9 cellular contexts compared by ENCODE assay signal in the genomic region with DNA sequence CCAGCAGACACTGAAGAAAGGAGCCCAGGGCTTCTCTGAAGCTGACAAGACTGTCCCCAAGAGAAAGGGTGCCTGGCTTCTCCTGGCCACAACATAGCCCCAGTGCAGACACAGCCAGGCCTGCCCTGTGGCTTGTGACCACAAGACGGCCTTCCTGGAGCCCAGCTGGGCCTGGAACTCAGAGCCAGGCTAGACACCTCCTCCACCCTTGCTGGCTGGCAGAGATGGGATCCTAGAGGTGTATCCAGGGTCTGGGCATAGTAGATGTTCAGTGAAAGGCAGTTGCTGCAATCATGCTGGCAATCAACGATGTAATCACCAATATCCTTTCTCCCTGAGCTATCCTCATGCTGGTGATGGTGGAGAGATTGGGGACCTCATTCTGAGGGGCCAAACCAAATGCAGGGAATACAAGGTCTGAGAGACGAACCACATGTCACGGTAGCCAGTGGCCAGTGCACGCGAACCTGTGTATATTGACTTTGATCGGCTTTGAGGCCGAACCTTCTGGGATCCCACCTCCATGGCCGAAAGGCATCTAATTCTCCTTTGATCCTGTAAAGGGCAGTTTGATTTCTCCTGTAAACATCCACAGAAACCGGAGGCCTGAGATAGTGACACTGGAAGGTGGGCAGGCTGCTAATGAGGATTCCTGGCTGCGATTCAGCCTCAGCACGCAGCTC.
DNase-seq lines count a peak whose midpoint lies in the region; ATAC-seq and TF ChIP-seq lines count a peak whose summit lies in the region.
"Had no signal": no experiment of that assay in that cellular context is flagged by ENCODE, and none has a peak within 500 bp of the region (broad histone marks: within the 10 kb centered on the region; RNA-seq: fewer than 3 reads in every experiment).

No MANE protein-coding gene starts in this region.

- peaks cover 3 to 23% (median 12%) of the 10 kb centered on the region in 5 donors for H3K27me3 ChIP-seq in subcutaneous abdominal adipose tissue (ENCODE audit: control insufficient read depth in 5 of 5, insufficient read depth in 4 of 5, low read length in 5 of 5)

- intact Hi-C loops in activated CD8-positive, alpha-beta T cell treated with anti-CD3 and anti-CD28 coated beads for 36 hours (cut with micrococcal nuclease) = no loop called here

- peaks cover 4 to 8% (median 5%) of the 10 kb centered on the region in 5 donors for H3K4me1 ChIP-seq in subcutaneous abdominal adipose tissue (ENCODE audit: control insufficient read depth in 5 of 5, insufficient read depth in 5 of 5, low read length in 5 of 5)

- DNase-seq in activated CD8-positive, alpha-beta T cell treated with anti-CD3 and anti-CD28 coated beads, Interleukin-2, amount 10 ng/mL, durations not matched to agents 7 days and 5 days = no peak
- no peak for DNase-seq in activated CD8-positive, alpha-beta T cell treated with anti-CD3 and anti-CD28 coated beads for 36 hours
- DNase-seq in activated naive CD8-positive, alpha-beta T cell treated with anti-CD3 and anti-CD28 coated beads, Interleukin-2, amount 10 ng/mL, durations not matched to agents 7 days and 5 days = no peak
- peak; percentile 54 for DNase-seq in islet precursor cell
- DNase-seq in NCI-H345 treated with DMSO at 0.1 percent for 48 hours (lab: John Stamatoyannopoulos, UW; ENCODE audit: unreplicated experiment) = no peak
- no peak for DNase-seq in stimulated activated naive CD4-positive, alpha-beta T cell (lab: John Stamatoyannopoulos, UW)
- no peak for DNase-seq in T-cell

- H3K27me3 Mint-ChIP-seq in activated CD8-positive, alpha-beta T cell treated with anti-CD3 and anti-CD28 coated beads, Interleukin-2, amount 10 ng/mL, durations not matched to agents 7 days and 5 days (ENCODE audit: low read depth) = peaks cover 11% of the 10 kb centered on the region
- peaks cover 13% of the 10 kb centered on the region for H3K27me3 Mint-ChIP-seq in activated CD8-positive, alpha-beta T cell treated with anti-CD3 and anti-CD28 coated beads for 36 hours
- peaks cover 7% of the 10 kb centered on the region for H3K27me3 Mint-ChIP-seq in activated naive CD8-positive, alpha-beta T cell treated with anti-CD3 and anti-CD28 coated beads, Interleukin-2, amount 10 ng/mL, durations not matched to agents 7 days and 5 days
- peaks cover 12 to 15% of the 10 kb centered on the region in 2 donors for H3K27me3 Mint-ChIP-seq in T-cell

- H3K4me3 ChIP-seq in subcutaneous abdominal adipose tissue (ENCODE audit: low read depth in 1 of 5, low read length in 5 of 5) = peak overlapping the region in 4 of 5 donors; percentile 1 to 56 (median 49)

- H3K9me3 ChIP-seq in subcutaneous abdominal adipose tissue (ENCODE audit: control insufficient read depth in 5 of 5, low read length in 5 of 5) = peaks cover 0 to 12% (median 6%) of the 10 kb centered on the region in 5 donors

- no peak overlapping the region for H3K27ac ChIP-seq in subcutaneous abdominal adipose tissue (ENCODE audit: low read depth, low read length)
- H3K27ac ChIP-seq: C4-2B had no signal

- no peak for ATAC-seq in activated CD8-positive, alpha-beta T cell treated with anti-CD3 and anti-CD28 coated beads, Interleukin-2, amount 10 ng/mL, durations not matched to agents 7 days and 5 days
- ATAC-seq in activated CD8-positive, alpha-beta T cell treated with anti-CD3 and anti-CD28 coated beads for 36 hours = no peak
- ATAC-seq in activated naive CD8-positive, alpha-beta T cell treated with anti-CD3 and anti-CD28 coated beads, Interleukin-2, amount 10 ng/mL, durations not matched to agents 7 days and 5 days (ENCODE audit: low read depth) = no peak
- no peak for ATAC-seq in T-cell (replicated peaks in 1 of 4)

- POLR2A ChIA-PET in activated CD8-positive, alpha-beta T cell treated with anti-CD3 and anti-CD28 coated beads, Interleukin-2, amount 10 ng/mL, durations not matched to agents 7 days and 5 days (lab: Charles Lee) = interaction anchor here (0.6 kb wide), 1 partner anchor 195 kb away, joined by 4 read pairs; no protein-coding TSS in a partner anchor
- POLR2A ChIA-PET in activated CD8-positive, alpha-beta T cell treated with anti-CD3 and anti-CD28 coated beads for 36 hours (lab: Charles Lee) = no interaction called here
- POLR2A ChIA-PET in activated naive CD8-positive, alpha-beta T cell treated with anti-CD3 and anti-CD28 coated beads, Interleukin-2, amount 10 ng/mL, durations not matched to agents 7 days and 5 days (lab: Charles Lee) = no interaction called here
- POLR2A ChIA-PET in T-cell (lab: Charles Lee) = no interaction called here

- CTCF ChIA-PET in activated CD8-positive, alpha-beta T cell treated with anti-CD3 and anti-CD28 coated beads, Interleukin-2, amount 10 ng/mL, durations not matched to agents 7 days and 5 days (lab: Charles Lee) = interaction anchor here (1.0 kb wide), 1 partner anchor 79 kb away, joined by 4 read pairs; no protein-coding TSS in a partner anchor
- CTCF ChIA-PET in activated CD8-positive, alpha-beta T cell treated with anti-CD3 and anti-CD28 coated beads for 36 hours (lab: Charles Lee) = interaction anchor here (1.5 to 1.6 kb wide), 2 partner anchors 93 to 606 kb away, joined by 3 to 4 read pairs; no protein-coding TSS in a partner anchor
- CTCF ChIA-PET in T-cell (lab: Charles Lee) = no interaction called here

- H3K36me3 Mint-ChIP-seq in activated CD8-positive, alpha-beta T cell treated with anti-CD3 and anti-CD28 coated beads, Interleukin-2, amount 10 ng/mL, durations not matched to agents 7 days and 5 days (ENCODE audit: low read depth) = no peaks in the 10 kb centered on the region
- no peaks in the 10 kb centered on the region for H3K36me3 Mint-ChIP-seq in activated CD8-positive, alpha-beta T cell treated with anti-CD3 and anti-CD28 coated beads for 36 hours (ENCODE audit: low read depth)
- peaks cover 1% of the 10 kb centered on the region for H3K36me3 Mint-ChIP-seq in activated naive CD8-positive, alpha-beta T cell treated with anti-CD3 and anti-CD28 coated beads, Interleukin-2, amount 10 ng/mL, durations not matched to agents 7 days and 5 days
- H3K36me3 Mint-ChIP-seq in T-cell = no peaks in the 10 kb centered on the region

- no peak for TF ChIP-seq CTCF in activated CD8-positive, alpha-beta T cell treated with anti-CD3 and anti-CD28 coated beads for 36 hours (IDR thresholded peaks at IDR 0.05)

- peak overlapping the region in 2 of 5 donors; percentile 41 to 42 for H3K9ac ChIP-seq in subcutaneous abdominal adipose tissue (ENCODE audit: low read length in 5 of 5)

- peak overlapping the region; percentile 5 for H3K4me3 Mint-ChIP-seq in activated CD8-positive, alpha-beta T cell treated with anti-CD3 and anti-CD28 coated beads, Interleukin-2, amount 10 ng/mL, durations not matched to agents 7 days and 5 days
- no peak overlapping the region for H3K4me3 Mint-ChIP-seq in activated CD8-positive, alpha-beta T cell treated with anti-CD3 and anti-CD28 coated beads for 36 hours
- peak overlapping the region; percentile 63 for H3K4me3 Mint-ChIP-seq in activated naive CD8-positive, alpha-beta T cell treated with anti-CD3 and anti-CD28 coated beads, Interleukin-2, amount 10 ng/mL, durations not matched to agents 7 days and 5 days
- H3K4me3 Mint-ChIP-seq in T-cell = peak overlapping the region in 1 of 3 donors; percentile 29

- peaks cover 6% of the 10 kb centered on the region for H3K4me1 Mint-ChIP-seq in activated CD8-positive, alpha-beta T cell treated with anti-CD3 and anti-CD28 coated beads, Interleukin-2, amount 10 ng/mL, durations not matched to agents 7 days and 5 days (ENCODE audit: low read depth)
- peaks cover 6% of the 10 kb centered on the region for H3K4me1 Mint-ChIP-seq in activated CD8-positive, alpha-beta T cell treated with anti-CD3 and anti-CD28 coated beads for 36 hours (ENCODE audit: low read depth)
- H3K4me1 Mint-ChIP-seq in activated naive CD8-positive, alpha-beta T cell treated with anti-CD3 and anti-CD28 coated beads, Interleukin-2, amount 10 ng/mL, durations not matched to agents 7 days and 5 days = peaks cover 2% of the 10 kb centered on the region
- H3K4me1 Mint-ChIP-seq in T-cell = peaks cover 0 to 6% (median 5%) of the 10 kb centered on the region in 3 donors

- no peak overlapping the region for H3K27ac Mint-ChIP-seq in activated CD8-positive, alpha-beta T cell treated with anti-CD3 and anti-CD28 coated beads, Interleukin-2, amount 10 ng/mL, durations not matched to agents 7 days and 5 days
- no peak overlapping the region for H3K27ac Mint-ChIP-seq in activated CD8-positive, alpha-beta T cell treated with anti-CD3 and anti-CD28 coated beads for 36 hours
- H3K27ac Mint-ChIP-seq in activated naive CD8-positive, alpha-beta T cell treated with anti-CD3 and anti-CD28 coated beads, Interleukin-2, amount 10 ng/mL, durations not matched to agents 7 days and 5 days = no peak overlapping the region
- no peak overlapping the region for H3K27ac Mint-ChIP-seq in T-cell

- no peaks in the 10 kb centered on the region for H3K36me3 ChIP-seq in subcutaneous abdominal adipose tissue (ENCODE audit: control insufficient read depth in 5 of 5, insufficient read depth in 5 of 5, low read length in 5 of 5)

- H3K9me3 Mint-ChIP-seq in activated CD8-positive, alpha-beta T cell treated with anti-CD3 and anti-CD28 coated beads, Interleukin-2, amount 10 ng/mL, durations not matched to agents 7 days and 5 days (ENCODE audit: insufficient read depth) = peaks cover 15% of the 10 kb centered on the region
- H3K9me3 Mint-ChIP-seq in activated CD8-positive, alpha-beta T cell treated with anti-CD3 and anti-CD28 coated beads for 36 hours = peaks cover 6% of the 10 kb centered on the region
- peaks cover 3% of the 10 kb centered on the region for H3K9me3 Mint-ChIP-seq in activated naive CD8-positive, alpha-beta T cell treated with anti-CD3 and anti-CD28 coated beads, Interleukin-2, amount 10 ng/mL, durations not matched to agents 7 days and 5 days
- H3K9me3 Mint-ChIP-seq in T-cell = peaks cover 5 to 15% (median 9%) of the 10 kb centered on the region in 3 donors

Comparison
In these comparisons a context has a peak if more than half of its experiments do, and no peak if none do; other contexts are left out.
1. CTCF ChIA-PET loops: an anchor here in activated CD8-positive, alpha-beta T cell treated with anti-CD3 and anti-CD28 coated beads, Interleukin-2, amount 10 ng/mL, durations not matched to agents 7 days and 5 days (1.0 kb wide) and activated CD8-positive, alpha-beta T cell treated with anti-CD3 and anti-CD28 coated beads for 36 hours (1.5 to 1.6 kb wide); none called in T-cell.